Comparison of ENCODE assay signal across 21 cellular contexts in genomic region chrX:107738768-107739167, GRCh38. TPM values are rescaled to one million over a fixed set of nuclear protein-coding genes. Genes with fewer than 3 reads are reported as not detected.
DNase-seq lines count a peak whose midpoint lies in the region; ATAC-seq and TF ChIP-seq lines count a peak whose summit lies in the region.
"Had no signal": no experiment of that assay in that cellular context is flagged by ENCODE, and none has a peak within 500 bp of the region (broad histone marks: within the 10 kb centered on the region; RNA-seq: fewer than 3 reads in every experiment).

No MANE protein-coding gene starts in this region.

- peaks cover 4% of the 10 kb centered on the region for H3K79me2 ChIP-seq in parathyroid adenoma

- peak overlapping the region in 9 of 12 donors; percentile 1 to 82 (median 68) for H3K27ac ChIP-seq in heart left ventricle
- peak overlapping the region; percentile 91 for H3K27ac ChIP-seq in layer of hippocampus (ENCODE audit: low read depth, low read length)
- peak overlapping the region; percentile 99 for H3K27ac ChIP-seq in parathyroid adenoma
- H3K27ac ChIP-seq in upper lobe of left lung: peak overlapping the region in 3 of 4 donors; percentile 33 to 67 (median 46)
- H3K27ac ChIP-seq: 22Rv1 had no signal

- TF ChIP-seq CTCF in heart left ventricle (IDR thresholded peaks at IDR 0.05) (no peak), parathyroid adenoma (IDR thresholded peaks at IDR 0.05) (no peak), upper lobe of left lung (IDR thresholded peaks at IDR 0.05) (no peak)

- no peak overlapping the region for H2AFZ ChIP-seq in parathyroid adenoma

- 57 to 77% (median 67%) methylated on average over 7 to 8 of the region's 8 CpGs for WGBS in heart left ventricle, 4 donors
- WGBS in upper lobe of left lung, 2 donors: 65 to 79% methylated on average over 2 to 8 of the region's 8 CpGs

- no peak for DNase-seq in heart left ventricle
- no peak for DNase-seq in Right ventricle myocardium superior
- DNase-seq in upper lobe of left lung: no peak
- no peak for DNase-seq in NCI-H1105 treated with DMSO at 0.1 percent for 48 hours (lab: John Stamatoyannopoulos, UW)
- no peak for DNase-seq in NCI-H146 treated with DMSO at 0.1 percent for 48 hours (lab: John Stamatoyannopoulos, UW; ENCODE audit: unreplicated experiment)
- no peak for DNase-seq in SKM-1 treated with dmso at 0.1 percent for 144 hours (lab: John Stamatoyannopoulos, UW; ENCODE audit: unreplicated experiment)
- DNase-seq: activated naive CD8-positive, alpha-beta T cell treated with anti-CD3 and anti-CD28 coated beads for 36 hours; activated T-cell treated with anti-CD3 and anti-CD28 coated beads, Interleukin-2, amount 50 U/mL, for 1 hour; central memory CD4-positive, alpha-beta T cell; DND-41; foreskin melanocyte; immature natural killer cell; Kasumi-1; NCI-H146; testis had no signal

- no peak overlapping the region for H3K4me3 ChIP-seq in heart left ventricle
- no peak overlapping the region for H3K4me3 ChIP-seq in parathyroid adenoma (ENCODE audit: low read depth, low read length)
- no peak overlapping the region for H3K4me3 ChIP-seq in upper lobe of left lung
- H3K4me3 ChIP-seq: pancreas, testis had no signal

- no peak overlapping the region for H3K4me2 ChIP-seq in parathyroid adenoma (ENCODE audit: low read length)

- intact Hi-C loops in heart left ventricle (cut with DNase I) (loop anchor here in 1 of 10 donors (10.0 kb wide), 1 partner anchor 86 kb away; the partner anchor contains the start of gene MID2), Right ventricle myocardium superior (cut with DNase I) (no loop called here)

- no peaks in the 10 kb centered on the region for H3K9me3 ChIP-seq in heart left ventricle
- H3K9me3 ChIP-seq in parathyroid adenoma (ENCODE audit: control insufficient read depth, low read length): no peaks in the 10 kb centered on the region
- H3K9me3 ChIP-seq in upper lobe of left lung: no peaks in the 10 kb centered on the region
- H3K9me3 ChIP-seq: pancreas, testis had no signal

- no peak overlapping the region for H3K9ac ChIP-seq in parathyroid adenoma

- H3K36me3 ChIP-seq in heart left ventricle (no peaks in the 10 kb centered on the region), parathyroid adenoma (ENCODE audit: control insufficient read depth, insufficient read depth, low read length) (no peaks in the 10 kb centered on the region), upper lobe of left lung (no peaks in the 10 kb centered on the region)
- H3K36me3 ChIP-seq: pancreas had no signal

- H3K27me3 ChIP-seq in heart left ventricle: peaks cover 0 to 8% (median 0%) of the 10 kb centered on the region in 9 donors
- no peaks in the 10 kb centered on the region for H3K27me3 ChIP-seq in layer of hippocampus (ENCODE audit: control insufficient read depth, insufficient read depth, low read length)
- no peaks in the 10 kb centered on the region for H3K27me3 ChIP-seq in parathyroid adenoma (ENCODE audit: control insufficient read depth, insufficient read depth, low read length)
- no peaks in the 10 kb centered on the region for H3K27me3 ChIP-seq in upper lobe of left lung
- H3K27me3 ChIP-seq: testis had no signal

- H3K4me1 ChIP-seq in heart left ventricle (peaks cover 7 to 80% (median 47%) of the 10 kb centered on the region in 12 donors), parathyroid adenoma (peaks cover 69% of the 10 kb centered on the region), upper lobe of left lung (peaks cover 31 to 48% (median 40%) of the 10 kb centered on the region in 4 donors)

- no peak for TF ChIP-seq POLR2A in heart left ventricle (IDR thresholded peaks at IDR 0.05)
- no peak for TF ChIP-seq POLR2A in upper lobe of left lung (IDR thresholded peaks at IDR 0.05)

- TF ChIP-seq EP300 in upper lobe of left lung (IDR thresholded peaks at IDR 0.05): no peak

- no peak for ATAC-seq in heart left ventricle
- no peak for ATAC-seq in Right ventricle myocardium superior (ENCODE audit: poor library complexity)
- no peak for ATAC-seq in upper lobe of left lung (ENCODE audit: low FRiP score in 2 of 2)

RNA-seq across cellular contexts. Expression of gene TSC22D3, which starts 36.8 kb away (rescaled TPM):
- total RNA-seq in heart left ventricle (100 to 1,000 TPM in 2 of 9 donors, 10 to 100 TPM in 7; 28.0 to 145 (median 30.5) TPM), Right ventricle myocardium superior (66.4 TPM), upper lobe of left lung (1,000 to 10,000 TPM in 1 of 6 donors, 100 to 1,000 TPM in 5; 309 to 1,061 (median 406) TPM)
- polyA plus RNA-seq in heart left ventricle: 100 to 1,000 TPM in 1 of 2 donors, 10 to 100 TPM in 1; 41.5 to 113 TPM

RNA-seq across cellular contexts. Expression of gene NCBP2L, which starts 38.8 kb away (rescaled TPM):
- not detected for total RNA-seq in heart left ventricle
- not detected for polyA plus RNA-seq in heart left ventricle
- total RNA-seq in Right ventricle myocardium superior: not detected
- 1 to 10 TPM in 1 of 6 donors, under 1 TPM in 2, not detected in 3; 0.13 to 2.0 (median 0.33) TPM for total RNA-seq in upper lobe of left lung
- total RNA-seq: activated naive CD8-positive, alpha-beta T cell treated with anti-CD3 and anti-CD28 coated beads for 36 hours; NCI-H460; testis had no signal
- polyA plus RNA-seq: CD14-positive monocyte, immature natural killer cell had no signal

Comparison
In these comparisons a context has a peak if more than half of its experiments do, and no peak if none do; other contexts are left out.
1. H3K27ac ChIP-seq: peak in every context shown above with its lines; median percentile 99 in parathyroid adenoma; 91 in layer of hippocampus; 68 in heart left ventricle; 46 in upper lobe of left lung.